In the genomic region with DNA sequence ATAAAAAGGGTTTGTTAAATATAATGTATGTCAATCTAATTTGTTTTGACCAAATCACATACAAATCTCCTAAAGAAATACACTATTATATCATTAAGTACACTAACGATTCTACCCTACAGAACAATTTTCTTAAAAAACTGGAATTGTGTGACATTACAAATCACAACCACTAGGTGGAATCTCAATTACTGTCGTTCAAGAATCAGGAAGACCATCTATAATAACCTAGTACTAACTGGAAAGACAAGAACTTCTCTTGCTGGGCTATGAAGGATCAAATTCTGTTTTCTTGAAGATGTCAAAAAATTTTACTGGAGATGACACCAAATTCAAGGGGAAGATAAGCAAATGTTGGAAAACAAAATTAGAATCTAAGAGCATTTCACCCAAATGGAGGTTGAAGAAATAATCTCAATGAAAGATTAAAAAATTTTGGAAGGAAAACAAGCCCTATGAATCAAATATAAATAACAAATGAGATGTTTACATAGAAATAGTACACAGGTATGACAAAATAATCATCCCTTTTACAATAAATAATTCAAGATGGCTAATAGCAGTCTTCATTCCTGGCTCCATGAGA, we compare ENCODE assay signal across 8 cellular contexts.
DNase-seq lines count a peak whose midpoint lies in the region; ATAC-seq lines count a peak whose summit lies in the region.

No MANE protein-coding gene starts in this region.

- ATAC-seq in HG02759 (IDR thresholded peaks at IDR 0.05; ENCODE audit: unreplicated experiment): peak; percentile 47
- ATAC-seq in effector memory CD8-positive, alpha-beta T cell (replicated peaks): peak; percentile 59
- ATAC-seq in natural killer cell treated with Interleukin-12 subunit alpha and Interleukin-12 subunit beta and Interleukin-15 and Interleukin-18, amount 100 ng/mL, for 72 hours: no peak
- no peak for ATAC-seq in HG03045 (IDR thresholded peaks at IDR 0.05; ENCODE audit: unreplicated experiment)
- no peak for ATAC-seq in activated CD4-positive, CD25-positive, alpha-beta regulatory T cell treated with anti-CD3 and anti-CD28 coated beads, Interleukin-2, amount 50 U/mL, for 24 hours

- H3K9me3 Mint-ChIP-seq in effector memory CD8-positive, alpha-beta T cell: no peaks in the 10 kb centered on the region
- H3K9me3 Mint-ChIP-seq in natural killer cell treated with Interleukin-12 subunit alpha and Interleukin-12 subunit beta and Interleukin-15 and Interleukin-18, amount 100 ng/mL, for 72 hours: no peaks in the 10 kb centered on the region

- DNase-seq in NCI-H510A treated with DMSO at 0.1 percent for 48 hours (lab: John Stamatoyannopoulos, UW): peak; percentile 20
- no peak for DNase-seq in NCI-H510A (lab: John Stamatoyannopoulos, UW)
- peak; percentile 36 for DNase-seq in NCI-H748 treated with DMSO at 0.1 percent for 48 hours (lab: John Stamatoyannopoulos, UW)
- no peak for DNase-seq in effector memory CD8-positive, alpha-beta T cell
- DNase-seq in natural killer cell treated with Interleukin-12 subunit alpha and Interleukin-12 subunit beta and Interleukin-15 and Interleukin-18, amount 100 ng/mL, for 72 hours (ENCODE audit: low spot score): no peak

- H3K4me1 Mint-ChIP-seq in effector memory CD8-positive, alpha-beta T cell (ENCODE audit: low read depth in 2 of 2): peaks cover 2 to 33% of the 10 kb centered on the region in 2 donors
- peaks cover 26 to 28% of the 10 kb centered on the region in 2 donors for H3K4me1 Mint-ChIP-seq in natural killer cell treated with Interleukin-12 subunit alpha and Interleukin-12 subunit beta and Interleukin-15 and Interleukin-18, amount 100 ng/mL, for 72 hours (ENCODE audit: low read depth in 2 of 2)

- no peaks in the 10 kb centered on the region for H3K27me3 Mint-ChIP-seq in effector memory CD8-positive, alpha-beta T cell
- no peaks in the 10 kb centered on the region for H3K27me3 Mint-ChIP-seq in natural killer cell treated with Interleukin-12 subunit alpha and Interleukin-12 subunit beta and Interleukin-15 and Interleukin-18, amount 100 ng/mL, for 72 hours

- peak overlapping the region in 1 of 2 donors; percentile 29 for H3K27ac Mint-ChIP-seq in effector memory CD8-positive, alpha-beta T cell
- peak overlapping the region; percentile 67 to 88 for H3K27ac Mint-ChIP-seq in natural killer cell treated with Interleukin-12 subunit alpha and Interleukin-12 subunit beta and Interleukin-15 and Interleukin-18, amount 100 ng/mL, for 72 hours

- no peak overlapping the region for H3K4me3 Mint-ChIP-seq in effector memory CD8-positive, alpha-beta T cell
- no peak overlapping the region for H3K4me3 Mint-ChIP-seq in natural killer cell treated with Interleukin-12 subunit alpha and Interleukin-12 subunit beta and Interleukin-15 and Interleukin-18, amount 100 ng/mL, for 72 hours

- H3K36me3 Mint-ChIP-seq in effector memory CD8-positive, alpha-beta T cell (ENCODE audit: insufficient read depth): peaks cover 32% of the 10 kb centered on the region
- H3K36me3 Mint-ChIP-seq in natural killer cell treated with Interleukin-12 subunit alpha and Interleukin-12 subunit beta and Interleukin-15 and Interleukin-18, amount 100 ng/mL, for 72 hours: peaks cover 7% of the 10 kb centered on the region

Comparison
In these comparisons a context has a peak if more than half of its experiments do, and no peak if none do; other contexts are left out.
1. DNase-seq: peak in NCI-H510A treated with DMSO at 0.1 percent for 48 hours (single experiment) and NCI-H748 treated with DMSO at 0.1 percent for 48 hours (single experiment); none in NCI-H510A (single experiment), effector memory CD8-positive, alpha-beta T cell (0 of 3) and natural killer cell treated with Interleukin-12 subunit alpha and Interleukin-12 subunit beta and Interleukin-15 and Interleukin-18, amount 100 ng/mL, for 72 hours (single experiment).
2. ATAC-seq: peak in HG02759 (single experiment) and effector memory CD8-positive, alpha-beta T cell (single experiment); none in natural killer cell treated with Interleukin-12 subunit alpha and Interleukin-12 subunit beta and Interleukin-15 and Interleukin-18, amount 100 ng/mL, for 72 hours (0 of 2), HG03045 (single experiment) and activated CD4-positive, CD25-positive, alpha-beta regulatory T cell treated with anti-CD3 and anti-CD28 coated beads, Interleukin-2, amount 50 U/mL, for 24 hours (0 of 2).